In genomic region chr4:150567070-150567469, GRCh38 we compare ENCODE assay signal across 29 cellular contexts. TPM values are rescaled to one million over a fixed set of nuclear protein-coding genes. Genes with fewer than 3 reads are reported as not detected.
DNase-seq lines count a peak whose midpoint lies in the region; ATAC-seq, FAIRE-seq and TF ChIP-seq lines count a peak whose summit lies in the region.
"Had no signal": no experiment of that assay in that cellular context is flagged by ENCODE, and none has a peak within 500 bp of the region (broad histone marks: within the 10 kb centered on the region; RNA-seq: fewer than 3 reads in every experiment).

No MANE protein-coding gene starts in this region.

- no peaks in the 10 kb centered on the region for H3K9me3 ChIP-seq in HepG2 (ENCODE audit: low read length)
- no peaks in the 10 kb centered on the region for H3K9me3 ChIP-seq in right lobe of liver
- peaks cover 3% of the 10 kb centered on the region for H3K9me3 ChIP-seq in K562 (replicated peaks; ENCODE audit: control insufficient read depth, insufficient read depth, low read depth, low read length)
- peaks cover 0 to 5% (median 0%) of the 10 kb centered on the region in 4 donors for H3K9me3 ChIP-seq in sigmoid colon
- H3K9me3 ChIP-seq: A549 had no signal

- H3K4me2 ChIP-seq in HepG2 (ENCODE audit: low read depth, low read length): no peak overlapping the region
- H3K4me2 ChIP-seq in K562 (ENCODE audit: insufficient read depth, low read length): no peak overlapping the region
- H3K4me2 ChIP-seq: BLaER1 had no signal

- H4K20me1 ChIP-seq in HepG2 (ENCODE audit: insufficient read depth, low read length): no peaks in the 10 kb centered on the region
- H4K20me1 ChIP-seq in K562 (replicated peaks; ENCODE audit: control insufficient read depth, insufficient read depth, low read length): no peaks in the 10 kb centered on the region
- H4K20me1 ChIP-seq: BLaER1 had no signal

- no peak overlapping the region for H2AFZ ChIP-seq in HepG2 (ENCODE audit: low read length)
- H2AFZ ChIP-seq in K562 (ENCODE audit: low read depth, low read length): no peak overlapping the region

- no peak for TF ChIP-seq EP300 in HepG2 (IDR thresholded peaks at IDR 0.05; ENCODE audit: low read depth in 2 of 2, low read length in 2 of 2)
- no peak for TF ChIP-seq EP300 in HepG2 (CRISPR knock-in tag; IDR thresholded peaks at IDR 0.05; ENCODE audit: borderline replicate concordance)
- no peak for TF ChIP-seq EP300 in K562 (IDR thresholded peaks at IDR 0.05; ENCODE audit: low read length)
- no peak for TF ChIP-seq EP300 in sigmoid colon (IDR thresholded peaks at IDR 0.05)

- in situ Hi-C loops in HepG2 (cut with HindIII; ENCODE audit: extremely low pct_ligation_motif_present, low pct_unique_long_range_greater_than_20kb): no loop called here
- in situ Hi-C loops in K562 (cut with MboI): no loop called here

- no peaks in the 10 kb centered on the region for H3K9me1 ChIP-seq in K562 (ENCODE audit: control insufficient read depth, insufficient read depth, low read length)

- H3K4me3 ChIP-seq in HepG2 (replicated peaks in 1 of 3; ENCODE audit: insufficient read depth in 1 of 3, low read depth in 2 of 3, low read length in 3 of 3) (no peak overlapping the region), right lobe of liver (no peak overlapping the region), K562 (no peak overlapping the region), sigmoid colon (no peak overlapping the region)
- H3K4me3 ChIP-seq: A549, BLaER1 had no signal

- H3K27ac ChIP-seq in HepG2 (ENCODE audit: extremely low read length, insufficient read depth, low read length): no peak overlapping the region
- no peak overlapping the region for H3K27ac ChIP-seq in right lobe of liver
- no peak overlapping the region for H3K27ac ChIP-seq in K562 (ENCODE audit: extremely low read depth, low read depth, low read length)
- H3K27ac ChIP-seq in sigmoid colon: peak overlapping the region in 3 of 4 donors; percentile 90 to 93 (median 92)
- H3K27ac ChIP-seq: 22Rv1, BLaER1 had no signal

- H3K36me3 ChIP-seq in HepG2 (replicated peaks in 1 of 2; ENCODE audit: control insufficient read depth in 1 of 2, insufficient read depth in 2 of 2, low read length in 2 of 2) (no peaks in the 10 kb centered on the region), right lobe of liver (no peaks in the 10 kb centered on the region), K562 (ENCODE audit: control insufficient read depth, insufficient read depth, low read length) (no peaks in the 10 kb centered on the region; the same call in 1 of the 3 replicates), sigmoid colon (peaks cover 0 to 6% (median 0%) of the 10 kb centered on the region in 4 donors)
- H3K36me3 ChIP-seq: BLaER1 had no signal

- CTCF ChIA-PET in HepG2 (lab: Yijun Ruan, JAX; ENCODE audit: low intra/inter-chr PET ratio, low total read pairs): no interaction called here
- CTCF ChIA-PET in K562 (lab: Yijun Ruan, JAX; ENCODE audit: low intra/inter-chr PET ratio): no interaction called here

- TF ChIP-seq POLR2A in HepG2 (IDR thresholded peaks at IDR 0.05; ENCODE audit: insufficient read depth in 1 of 2, low read depth in 2 of 2, low read length in 2 of 2): no peak
- no peak for TF ChIP-seq POLR2A in right lobe of liver (IDR thresholded peaks at IDR 0.05)
- no peak for TF ChIP-seq POLR2A in K562 (conservative IDR thresholded peaks at IDR 0.05)
- no peak for TF ChIP-seq POLR2A in sigmoid colon (IDR thresholded peaks at IDR 0.05)

- TF ChIP-seq CTCF in HepG2 (CRISPR knock-in tag; IDR thresholded peaks at IDR 0.05): no peak
- TF ChIP-seq CTCF in right lobe of liver (IDR thresholded peaks at IDR 0.05): no peak
- no peak for TF ChIP-seq CTCF in K562 (IDR thresholded peaks at IDR 0.05 in 2 of 3, conservative IDR thresholded peaks at IDR 0.05 in 1 of 3; ENCODE audit: insufficient read depth in 2 of 3, low read depth in 1 of 3, low read length in 3 of 3)
- TF ChIP-seq CTCF in sigmoid colon (IDR thresholded peaks at IDR 0.05): no peak

- intact Hi-C loops in HepG2 (cut with micrococcal nuclease; ENCODE audit: unreplicated experiment) (no loop called here), right lobe of liver (cut with DNase I) (no loop called here), K562 (cut with micrococcal nuclease) (no loop called here), sigmoid colon (cut with DNase I) (no loop called here)

- no peak for DNase-seq in HepG2 (ENCODE audit: low spot score)
- no peak for DNase-seq in right lobe of liver
- DNase-seq in K562 (ENCODE audit: extremely low read depth in 1 of 4, low spot score in 3 of 4): no peak
- DNase-seq in sigmoid colon: no peak
- no peak for DNase-seq in LoVo (ENCODE audit: low spot score)
- no peak for DNase-seq in globus pallidus (ENCODE audit: low spot score)
- no peak for DNase-seq in activated CD8-positive, alpha-beta memory T cell treated with anti-CD3 and anti-CD28 coated beads, Interleukin-2, amount 50 U/mL, for 48 hours
- DNase-seq: ACHN; BE2C; C1 segment of cervical spinal cord; CD4-positive, alpha-beta memory T cell; CD4-positive, CD25-positive, alpha-beta regulatory T cell; CD8-positive, alpha-beta memory T cell; COR-L47; DMS 273 treated with DMSO at 0.1 percent for 48 hours; DMS153; DMS53; DMS79; DND-41; EL; GDM1 had no signal

- no peaks in the 10 kb centered on the region for H3K27me3 ChIP-seq in HepG2 (ENCODE audit: control insufficient read depth in 1 of 2, insufficient read depth in 2 of 2, low read length in 2 of 2)
- no peaks in the 10 kb centered on the region for H3K27me3 ChIP-seq in right lobe of liver
- no peaks in the 10 kb centered on the region for H3K27me3 ChIP-seq in K562 (ENCODE audit: control insufficient read depth in 2 of 2, insufficient read depth in 2 of 2, low read length in 2 of 2)
- H3K27me3 ChIP-seq in sigmoid colon: no peaks in the 10 kb centered on the region
- H3K27me3 ChIP-seq: BE2C, BLaER1 had no signal

- no peak for TF ChIP-seq RAD21 in HepG2 (CRISPR knock-in tag; IDR thresholded peaks at IDR 0.05)
- no peak for TF ChIP-seq RAD21 in K562 (CRISPR knock-in tag; conservative IDR thresholded peaks at IDR 0.05 in 1 of 2, IDR thresholded peaks at IDR 0.05 in 1 of 2)

- BruUV-seq in HepG2 (replicated peaks; lab: Mats Ljungman, UMichigan): no TSS peak
- BruUV-seq in K562 (replicated peaks; lab: Mats Ljungman, UMichigan): no TSS peak

- H3K79me2 ChIP-seq in HepG2 (ENCODE audit: insufficient read depth, low read length): no peaks in the 10 kb centered on the region
- no peaks in the 10 kb centered on the region for H3K79me2 ChIP-seq in K562 (ENCODE audit: control insufficient read depth, insufficient read depth, low read length)

- H3K4me1 ChIP-seq in HepG2 (ENCODE audit: insufficient read depth, low read length) (no peaks in the 10 kb centered on the region), right lobe of liver (no peaks in the 10 kb centered on the region), K562 (replicated peaks in 1 of 2; ENCODE audit: control insufficient read depth in 2 of 2, insufficient read depth in 2 of 2, low read length in 2 of 2) (peaks cover 0 to 32% of the 10 kb centered on the region in 2 experiments; a peak in 3 of 5 replicates), sigmoid colon (peaks cover 0 to 50% (median 33%) of the 10 kb centered on the region in 4 donors)
- H3K4me1 ChIP-seq: BLaER1 had no signal

- POLR2A ChIA-PET in HepG2 (lab: Yijun Ruan, JAX) (no interaction called here), K562 (lab: Yijun Ruan, JAX) (no interaction called here)

- no peak for FAIRE-seq in HepG2 (lab: Jason Lieb, UNC)
- no peak for FAIRE-seq in K562 (lab: Jason Lieb, UNC)
- FAIRE-seq: A549, GM12891, GM19239 had no signal

- ATAC-seq in HepG2 (no peak), right lobe of liver (no peak), K562 (no peak)
- ATAC-seq: A549 had no signal

- WGBS in HepG2 (ENCODE audit: low lambda C conversion rate): 90% methylated on average over 3 of the region's 3 CpGs
- WGBS in right lobe of liver (ENCODE audit: insufficient coverage, low coverage, low lambda C conversion rate, missing lambda C conversion rate): 75% methylated on average over 3 of the region's 3 CpGs
- 56% methylated on average over 3 of the region's 3 CpGs for WGBS in K562 (ENCODE audit: insufficient coverage, low coverage, missing lambda C conversion rate)
- WGBS in sigmoid colon, 2 donors: 89 to 90% methylated on average over 3 of the region's 3 CpGs

- H3K9ac ChIP-seq in HepG2 (ENCODE audit: insufficient read depth, low read depth, low read length): no peak overlapping the region
- no peak overlapping the region for H3K9ac ChIP-seq in K562 (ENCODE audit: insufficient read depth in 1 of 2, low read depth in 2 of 2, low read length in 2 of 2)
- H3K9ac ChIP-seq: BLaER1 had no signal

RNA-seq across cellular contexts. Expression of gene MAB21L2, which starts 14.9 kb away (rescaled TPM):
- total RNA-seq in HepG2 (2016; rRNA removed; fragmentation: Illumina TruSeq; extraction: Trizol): not detected in 2 replicates
- not detected in 2 replicates for total RNA-seq in HepG2 (2016; cell fraction: cytosol; rRNA removed; fragmentation: Illumina TruSeq; extraction: Trizol; ENCODE audit: low read depth)
- total RNA-seq in HepG2 (2016; cell fraction: insoluble cytoplasmic fraction; rRNA removed; fragmentation: Illumina TruSeq; extraction: Trizol): not detected in 2 replicates
- not detected in 2 replicates for total RNA-seq in HepG2 (2016; cell fraction: membrane; rRNA removed; fragmentation: Illumina TruSeq; extraction: Trizol)
- total RNA-seq in HepG2 (2016; cell fraction: nucleus; rRNA removed; fragmentation: Illumina TruSeq; extraction: Trizol): not detected in 2 replicates
- polyA plus RNA-seq in HepG2 (2011; rRNA removed): not detected in 2 replicates
- not detected in 2 replicates for polyA plus RNA-seq in HepG2 (2011; cell fraction: cytosol; rRNA removed)
- not detected in 2 replicates for polyA plus RNA-seq in HepG2 (2011; cell fraction: nucleus; rRNA removed)
- not detected in 2 replicates for polyA plus RNA-seq in HepG2 (2012)
- polyA plus RNA-seq in HepG2 (2016; cell fraction: cytosol; fragmentation: Illumina TruSeq; extraction: Trizol; ENCODE audit: low read depth): not detected in 2 replicates
- not detected in 2 replicates for polyA plus RNA-seq in HepG2 (2016; cell fraction: insoluble cytoplasmic fraction; fragmentation: Illumina TruSeq; extraction: Trizol; ENCODE audit: low read depth)
- not detected in 2 replicates for polyA plus RNA-seq in HepG2 (2016; cell fraction: membrane; fragmentation: Illumina TruSeq; extraction: Trizol; ENCODE audit: low read depth)
- polyA plus RNA-seq in HepG2 (2016; cell fraction: nucleus; fragmentation: Illumina TruSeq; extraction: Trizol; ENCODE audit: insufficient read depth, low read depth): not detected in 2 replicates
- polyA minus RNA-seq in HepG2 (2011; rRNA and poly(A)+ RNA removed; ENCODE audit: low replicate concordance): not detected in 2 replicates
- polyA minus RNA-seq in HepG2 (2011; cell fraction: cytosol; rRNA and poly(A)+ RNA removed): not detected in 2 replicates
- polyA minus RNA-seq in HepG2 (2011; cell fraction: nucleus; rRNA and poly(A)+ RNA removed): not detected in 2 replicates
- under 1 TPM in 5 of 6 experiments, not detected in 1; 0.06 to 0.70 (median 0.31) TPM for total RNA-seq in right lobe of liver
- total RNA-seq in K562 (2011; cell fraction: chromatin; rRNA removed; ENCODE audit: low replicate concordance): not detected in 2 replicates
- not detected in 2 replicates for total RNA-seq in K562 (2011; cell fraction: nucleolus; rRNA removed)
- total RNA-seq in K562 (2011; cell fraction: nucleoplasm; rRNA removed): not detected in 2 replicates
- total RNA-seq in K562 (2014; rRNA removed): not detected in 2 replicates
- not detected in 2 replicates for total RNA-seq in K562 (2014; rRNA removed; fragmentation: Illumina TruSeq; extraction: Trizol)
- total RNA-seq in K562 (2015; rRNA removed; fragmentation: Illumina TruSeq; extraction: Trizol): not detected in 2 replicates
- total RNA-seq in K562 (2021): not detected in 2 replicates
- polyA plus RNA-seq in K562 (2011; rRNA removed): not detected in 2 replicates
- polyA plus RNA-seq in K562 (2011; cell fraction: cytosol; rRNA removed): not detected in 2 replicates
- polyA plus RNA-seq in K562 (2011; cell fraction: nucleus; rRNA removed): not detected in 2 replicates
- polyA plus RNA-seq in K562 (2012): 0.03 TPM in 1 of 2 replicates, not detected in the other
- polyA plus RNA-seq in K562 (2014; fragmentation: Illumina TruSeq; extraction: Trizol): not detected in 2 replicates
- polyA plus RNA-seq in K562 (2014; fragmentation: Nextera tagmentation; extraction: Ambion mirVana): not detected
- not detected in 2 replicates for polyA plus RNA-seq in K562 (2014; rRNA removed)
- not detected in 2 replicates for polyA minus RNA-seq in K562 (2011; rRNA and poly(A)+ RNA removed)
- not detected in 2 replicates for polyA minus RNA-seq in K562 (2011; cell fraction: cytosol; rRNA and poly(A)+ RNA removed)
- polyA minus RNA-seq in K562 (2011; cell fraction: nucleus; rRNA and poly(A)+ RNA removed): not detected in 2 replicates
- total RNA-seq in sigmoid colon: 100 to 1,000 TPM; 282 to 693 (median 543) TPM
- 10 to 100 TPM in 2 of 3 donors, 1 to 10 TPM in 1; 2.3 to 40.2 (median 23.4) TPM for polyA plus RNA-seq in sigmoid colon
- total RNA-seq: A172; CD4-positive, alpha-beta memory T cell; CD4-positive, CD25-positive, alpha-beta regulatory T cell; CD8-positive, alpha-beta memory T cell; G401 had no signal
- polyA plus RNA-seq: A549; CD14-positive monocyte; CD8-positive, alpha-beta memory T cell had no signal

Comparison
In these comparisons a context has a peak if more than half of its experiments do, and no peak if none do; other contexts are left out.
1. H3K27ac ChIP-seq: peak in sigmoid colon (3 of 4); none in HepG2 (single experiment), right lobe of liver (0 of 3) and K562 (single experiment).
2. RNA of gene MAB21L2, which starts 14.9 kb away (total RNA-seq): 282 to 693 TPM in sigmoid colon; 0.06 to 0.70 TPM in right lobe of liver, not detected in HepG2 and not detected in K562; every median in the first group is over 100 times any median in the second.
3. Of the 241 proteins assayed by ChIP-seq in both HepG2 and K562: peak only in HepG2: none; only in K562: none; in both: CEBPB; in neither: 240.